In the genomic region with DNA sequence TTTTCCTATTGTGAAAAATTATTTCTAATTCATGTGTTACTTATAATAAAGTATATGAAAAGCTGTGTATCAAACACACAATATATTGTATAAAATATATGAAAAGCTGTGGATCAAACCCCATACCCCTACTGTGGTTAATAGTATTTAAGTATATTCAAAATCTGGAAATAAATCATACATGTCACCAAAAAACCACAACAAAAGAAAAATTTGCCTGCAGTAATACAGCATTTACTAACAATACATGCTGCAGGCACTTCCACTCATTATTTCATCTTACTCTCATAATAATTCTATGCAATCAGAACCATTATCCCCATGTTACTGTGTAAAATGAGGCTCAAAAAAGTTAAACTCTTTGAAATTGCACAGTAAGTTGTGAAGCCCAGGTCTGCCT, we compare ENCODE assay signal across 9 cellular contexts.
DNase-seq lines count a peak whose midpoint lies in the region; TF ChIP-seq lines count a peak whose summit lies in the region.
"Had no signal": no experiment of that assay in that cellular context is flagged by ENCODE, and none has a peak within 500 bp of the region (broad histone marks: within the 10 kb centered on the region; RNA-seq: fewer than 3 reads in every experiment).

No MANE protein-coding gene starts in this region.

- peaks cover 94% of the 10 kb centered on the region for H3K79me2 ChIP-seq in DOHH2 (ENCODE audit: control insufficient read depth, low read length)

- H3K9me3 ChIP-seq in DOHH2 (ENCODE audit: control insufficient read depth, insufficient read depth, low read length) (no peaks in the 10 kb centered on the region), endodermal cell (ENCODE audit: control insufficient read depth, low read length) (peaks cover 14% of the 10 kb centered on the region), ovary (no peaks in the 10 kb centered on the region)

- peak overlapping the region; percentile 85 for H3K4me3 Mint-ChIP-seq in endodermal cell

- DNase-seq in OCI-M1 (lab: John Stamatoyannopoulos, UW) (peak; percentile 67), endodermal cell (no peak), ovary (no peak), ACHN (no peak), erythroblast (lab: John Stamatoyannopoulos, UW) (no peak), NCI-H187 (lab: John Stamatoyannopoulos, UW) (no peak), NCI-H510A (lab: John Stamatoyannopoulos, UW) (no peak)
- DNase-seq: NCI-H1436 treated with DMSO at 0.1 percent for 48 hours had no signal

- peaks cover 28% of the 10 kb centered on the region for H3K4me1 Mint-ChIP-seq in endodermal cell

- H4K20me1 ChIP-seq in DOHH2 (ENCODE audit: control insufficient read depth, insufficient read depth, low read depth, low read length): peaks cover 9% of the 10 kb centered on the region; the same call in 1 of the 2 replicates

- no peak for TF ChIP-seq EP300 in ovary (IDR thresholded peaks at IDR 0.05)

- no peak for TF ChIP-seq POLR2A in ovary (IDR thresholded peaks at IDR 0.05)
- no peak for TF ChIP-seq POLR2A in erythroblast (IDR thresholded peaks at IDR 0.05; ENCODE audit: low read length)

- H3K27ac ChIP-seq in DOHH2 (ENCODE audit: low read depth, low read length) (peak overlapping the region; percentile 90), endodermal cell (ENCODE audit: low read depth, low read length) (peak overlapping the region; percentile 97), ovary (peak overlapping the region in 1 of 2 donors; percentile 91)

- H3K4me2 ChIP-seq in DOHH2 (ENCODE audit: low read length): peak overlapping the region; percentile 89

- H3K27me3 Mint-ChIP-seq in endodermal cell (ENCODE audit: insufficient read depth): no peaks in the 10 kb centered on the region

- H3K9me3 Mint-ChIP-seq in endodermal cell: peaks cover 14% of the 10 kb centered on the region

- H3K27ac Mint-ChIP-seq in endodermal cell: peak overlapping the region; percentile 97

- H3K9me2 ChIP-seq in DOHH2 (replicated peaks; ENCODE audit: control insufficient read depth, low read length): no peaks in the 10 kb centered on the region

- intact Hi-C loops in ovary (cut with DNase I): loop anchor here in 1 of 4 donors (10.0 kb wide), 1 partner anchor 282 kb away; no protein-coding TSS in a partner anchor

- H3K4me3 ChIP-seq in DOHH2 (ENCODE audit: low read length) (peak overlapping the region; percentile 87), endodermal cell (ENCODE audit: low read length) (peak overlapping the region; percentile 90), ovary (peak overlapping the region; percentile 5)

- in situ Hi-C loops in ACHN (cut with HindIII; ENCODE audit: low pct_ligation_motif_present, low pct_unique_long_range_greater_than_20kb, low sequenced_read_pairs): no loop called here

- peak overlapping the region; percentile 93 for H3K9ac ChIP-seq in endodermal cell (ENCODE audit: extremely low read depth, low read length, poor library complexity, severe bottlenecking)

- peaks cover 33% of the 10 kb centered on the region for H3K36me3 Mint-ChIP-seq in endodermal cell (ENCODE audit: low read depth)

- H3K36me3 ChIP-seq in DOHH2 (ENCODE audit: control insufficient read depth, low read length) (peaks cover 56% of the 10 kb centered on the region), endodermal cell (ENCODE audit: control insufficient read depth, insufficient read depth, low read length) (peaks cover 19% of the 10 kb centered on the region), ovary (no peaks in the 10 kb centered on the region)

- peaks cover 37% of the 10 kb centered on the region for H3K4me1 ChIP-seq in DOHH2 (ENCODE audit: control insufficient read depth, low read length)
- H3K4me1 ChIP-seq in endodermal cell (ENCODE audit: control insufficient read depth, insufficient read depth, low read length): peaks cover 4% of the 10 kb centered on the region
- peaks cover 2% of the 10 kb centered on the region for H3K4me1 ChIP-seq in ovary (ENCODE audit: insufficient read depth)

- no peaks in the 10 kb centered on the region for H3K27me3 ChIP-seq in DOHH2 (ENCODE audit: control insufficient read depth, low read length)
- no peaks in the 10 kb centered on the region for H3K27me3 ChIP-seq in endodermal cell (ENCODE audit: control insufficient read depth, insufficient read depth, low read length, poor library complexity, severe bottlenecking)
- H3K27me3 ChIP-seq in ovary: no peaks in the 10 kb centered on the region

- H3F3A ChIP-seq in DOHH2 (ENCODE audit: control insufficient read depth, insufficient read depth): peaks cover 15% of the 10 kb centered on the region

- TF ChIP-seq CTCF in DOHH2 (IDR thresholded peaks at IDR 0.05; ENCODE audit: low read depth, low read length, poor library complexity, severe bottlenecking) (no peak), endodermal cell (conservative IDR thresholded peaks at IDR 0.05) (no peak), ovary (IDR thresholded peaks at IDR 0.05) (no peak)

Comparison
In these comparisons a context has a peak if more than half of its experiments do, and no peak if none do; other contexts are left out.
1. H3K4me3 ChIP-seq: peak in every context shown above with its lines; median percentile 90 in endodermal cell; 87 in DOHH2; 5 in ovary.